ENCODE assay signal across 26 cellular contexts in the genomic region with DNA sequence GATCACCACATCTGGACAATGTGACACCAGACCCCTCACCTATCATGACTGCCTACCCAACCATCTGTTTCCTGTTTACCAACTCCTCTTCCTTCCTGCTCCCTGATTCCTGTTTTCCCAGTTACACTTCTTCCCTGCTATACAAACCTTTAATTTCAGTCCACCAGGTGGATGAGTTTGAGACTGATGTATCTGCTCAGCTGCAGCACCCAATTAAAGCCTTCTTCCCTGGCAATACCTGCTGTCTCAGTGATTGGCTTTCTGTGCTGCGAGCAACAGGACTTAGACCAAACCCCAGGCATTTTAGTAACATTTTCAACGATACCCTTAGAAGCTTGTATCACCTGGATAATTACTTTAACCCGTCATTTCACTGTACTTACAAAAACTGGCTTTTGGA.
"Had no signal": no experiment of that assay in that cellular context is flagged by ENCODE, and none has a peak within 500 bp of the region (broad histone marks: within the 10 kb centered on the region; RNA-seq: fewer than 3 reads in every experiment).

No MANE protein-coding gene starts in this region.

- H3K9me3 ChIP-seq: colonic mucosa, gastrocnemius medialis, lower lobe of right lung had no signal

- H3K27ac ChIP-seq: colonic mucosa, epithelial cell of prostate, esophagus squamous epithelium, gastrocnemius medialis, heart right ventricle, left lung, lower lobe of right lung had no signal

- H3K4me1 ChIP-seq: colonic mucosa, gastrocnemius medialis, left lung, lower lobe of right lung had no signal

- H3K4me3 ChIP-seq: colonic mucosa, esophagus squamous epithelium, gastrocnemius medialis, heart right ventricle, left lung, lower lobe of right lung had no signal

- DNase-seq: colonic mucosa; cortex of kidney; effector CD8-positive, alpha-beta T cell; effector memory CD8-positive, alpha-beta T cell; endodermal cell; erythroblast; esophagus squamous epithelium; foreskin melanocyte; gastrocnemius medialis; glutamatergic neuron; head of caudate nucleus; heart right ventricle; hippocampal formation; left cardiac atrium; left lung; left ventricle myocardium superior; lower lobe of right lung; mammary epithelial cell; mesendoderm; midbrain; naive thymus-derived CD4-positive, alpha-beta T cell had no signal

- H3K27me3 ChIP-seq: colonic mucosa, esophagus squamous epithelium, gastrocnemius medialis, heart right ventricle, left lung had no signal

- ATAC-seq: effector memory CD8-positive, alpha-beta T cell; esophagus mucosa; gastrocnemius medialis; heart right ventricle; left cardiac atrium; left lung; left ventricle myocardium superior; lower lobe of right lung; naive thymus-derived CD4-positive, alpha-beta T cell had no signal

- FAIRE-seq: endometrium, islet of Langerhans, keratinocyte had no signal

- H3K36me3 ChIP-seq: colonic mucosa, esophagus squamous epithelium, gastrocnemius medialis, heart right ventricle, left lung, lower lobe of right lung had no signal
